ENCODE assay signal across 8 cellular contexts in genomic region chr12:21656931-21657335, GRCh38. TPM values are rescaled to one million over a fixed set of nuclear protein-coding genes. Genes with fewer than 3 reads are reported as not detected.
DNase-seq lines count a peak whose midpoint lies in the region; ATAC-seq, FAIRE-seq and TF ChIP-seq lines count a peak whose summit lies in the region.

No MANE protein-coding gene starts in this region.

- peak overlapping the region; percentile 83 to 89 (median 85) for H3K4me3 ChIP-seq in endothelial cell of umbilical vein (replicated peaks in 1 of 3; ENCODE audit: insufficient read depth in 1 of 3, low read depth in 1 of 3, low read length in 3 of 3)

- H3K4me1 ChIP-seq in endothelial cell of umbilical vein (ENCODE audit: control insufficient read depth, extremely low read depth, insufficient read depth, low read length) = peaks cover 14% of the 10 kb centered on the region

- no TSS peak for BruUV-seq in endothelial cell of umbilical vein (replicated peaks; lab: Mats Ljungman, UMichigan)

- peak; percentile 55 for FAIRE-seq in endothelial cell of umbilical vein (lab: Jason Lieb, UNC)

- H3K4me3 Mint-ChIP-seq in activated CD8-positive, alpha-beta memory T cell treated with anti-CD3 and anti-CD28 coated beads, Interleukin-2, amount 10 ng/mL, durations not matched to agents 7 days and 5 days = peak overlapping the region; percentile 89

- H2AFZ ChIP-seq in endothelial cell of umbilical vein (ENCODE audit: low read depth, low read length) = peak overlapping the region; percentile 77

- peaks cover 0 to 16% of the 10 kb centered on the region in 2 experiments for H3K36me3 ChIP-seq in endothelial cell of umbilical vein (ENCODE audit: control insufficient read depth in 2 of 2, extremely low read depth in 1 of 2, insufficient read depth in 2 of 2, low read length in 2 of 2)

- intact Hi-C loops in endothelial cell of umbilical vein (cut with micrococcal nuclease) = loop anchor here (1.0 to 10.0 kb wide), 4 partner anchors 24 to 868 kb away; partner anchors contain the start of genes GOLT1B and RECQL

- H3K4me2 ChIP-seq in endothelial cell of umbilical vein (ENCODE audit: insufficient read depth, low read length) = peak overlapping the region; percentile 96

- CTCF ChIA-PET in activated CD8-positive, alpha-beta memory T cell treated with anti-CD3 and anti-CD28 coated beads, Interleukin-2, amount 10 ng/mL, durations not matched to agents 7 days and 5 days (lab: Charles Lee) = interaction anchor here (1.0 to 1.9 kb wide), 3 partner anchors 23 to 155 kb away, joined by 3 to 10 read pairs (median 8); partner anchors contain the start of genes GOLT1B and RECQL
- CTCF ChIA-PET in endothelial cell of umbilical vein (lab: Charles Lee) = interaction anchor here (0.9 to 2.7 kb wide), 3 partner anchors 24 to 333 kb away, joined by 3 to 21 read pairs (median 4); no protein-coding TSS in a partner anchor

- peak overlapping the region; percentile 83 for H3K27ac ChIP-seq in endothelial cell of umbilical vein (ENCODE audit: insufficient read depth, low read depth, low read length)

- H3K4me1 Mint-ChIP-seq in activated CD8-positive, alpha-beta memory T cell treated with anti-CD3 and anti-CD28 coated beads, Interleukin-2, amount 10 ng/mL, durations not matched to agents 7 days and 5 days = peaks cover 40% of the 10 kb centered on the region

- H3K9me3 ChIP-seq in endothelial cell of umbilical vein (replicated peaks; ENCODE audit: control insufficient read depth, insufficient read depth, low read length) = no peaks in the 10 kb centered on the region

- no peaks in the 10 kb centered on the region for H3K27me3 Mint-ChIP-seq in activated CD8-positive, alpha-beta memory T cell treated with anti-CD3 and anti-CD28 coated beads, Interleukin-2, amount 10 ng/mL, durations not matched to agents 7 days and 5 days

- H3K27ac Mint-ChIP-seq in activated CD8-positive, alpha-beta memory T cell treated with anti-CD3 and anti-CD28 coated beads, Interleukin-2, amount 10 ng/mL, durations not matched to agents 7 days and 5 days = peak overlapping the region; percentile 100

- no peaks in the 10 kb centered on the region for H3K9me1 ChIP-seq in endothelial cell of umbilical vein (replicated peaks; ENCODE audit: control insufficient read depth, extremely low read depth, insufficient read depth, low read length)

- peaks cover 31% of the 10 kb centered on the region for H3K36me3 Mint-ChIP-seq in activated CD8-positive, alpha-beta memory T cell treated with anti-CD3 and anti-CD28 coated beads, Interleukin-2, amount 10 ng/mL, durations not matched to agents 7 days and 5 days

- dilution Hi-C loops in endothelial cell of umbilical vein (cut with MboI; ENCODE audit: extremely low pct_ligation_motif_present, low sequenced_read_pairs) = no loop called here

- H3K9me3 Mint-ChIP-seq in activated CD8-positive, alpha-beta memory T cell treated with anti-CD3 and anti-CD28 coated beads, Interleukin-2, amount 10 ng/mL, durations not matched to agents 7 days and 5 days (ENCODE audit: low read depth) = no peaks in the 10 kb centered on the region

- POLR2A ChIA-PET in endothelial cell of umbilical vein (lab: Charles Lee) = interaction anchor here (0.6 to 1.4 kb wide), 3 partner anchors 27 to 216 kb away, joined by 3 to 4 read pairs (median 3); partner anchors contain the start of genes GOLT1B and RECQL

- ATAC-seq in HG02571 (IDR thresholded peaks at IDR 0.05; ENCODE audit: unreplicated experiment) = peak; percentile 30
- peak; percentile 25 for ATAC-seq in activated CD8-positive, alpha-beta memory T cell treated with anti-CD3 and anti-CD28 coated beads, Interleukin-2, amount 10 ng/mL, durations not matched to agents 7 days and 5 days

- H4K20me1 ChIP-seq in endothelial cell of umbilical vein (replicated peaks; ENCODE audit: control insufficient read depth, extremely low read depth, insufficient read depth, low read length) = no peaks in the 10 kb centered on the region

- TF ChIP-seq POLR2A in endothelial cell of umbilical vein (IDR thresholded peaks at IDR 0.05; ENCODE audit: low read depth, low read length) = no peak

- peaks cover 2 to 9% of the 10 kb centered on the region in 2 experiments for H3K27me3 ChIP-seq in endothelial cell of umbilical vein (ENCODE audit: control insufficient read depth in 2 of 2, insufficient read depth in 2 of 2, low read length in 2 of 2)

- H3K9ac ChIP-seq in endothelial cell of umbilical vein (replicated peaks; ENCODE audit: extremely low read depth, insufficient read depth, low read length) = peak overlapping the region; percentile 92

- peak; percentile 21 for DNase-seq in NCI-H1436 (lab: John Stamatoyannopoulos, UW)
- no peak for DNase-seq in NCI-H1436 treated with DMSO at 0.1 percent for 48 hours (lab: John Stamatoyannopoulos, UW)
- peak; percentile 35 for DNase-seq in NCI-H1417 treated with DMSO at 0.1 percent for 48 hours (lab: John Stamatoyannopoulos, UW)
- peak; percentile 70 for DNase-seq in activated CD8-positive, alpha-beta memory T cell treated with anti-CD3 and anti-CD28 coated beads, Interleukin-2, amount 10 ng/mL, durations not matched to agents 7 days and 5 days
- DNase-seq in endothelial cell of umbilical vein (ENCODE audit: low read depth, low spot score) = peak; percentile 69
- DNase-seq in middle frontal gyrus (ENCODE audit: extremely low spot score, low spot score) = peak; percentile 25
- DNase-seq in stimulated activated naive CD4-positive, alpha-beta T cell (lab: John Stamatoyannopoulos, UW) = peak; percentile 15 to 56 (median 32)

- H3K79me2 ChIP-seq in endothelial cell of umbilical vein (ENCODE audit: control insufficient read depth, insufficient read depth, low read length) = peaks cover 54% of the 10 kb centered on the region

- no peak for TF ChIP-seq CTCF in endothelial cell of umbilical vein (IDR thresholded peaks at IDR 0.05; ENCODE audit: extremely low read depth in 1 of 2, insufficient read depth in 1 of 2, low read depth in 1 of 2, low read length in 2 of 2)

TF ChIP-seq in endothelial cell of umbilical vein, 7 proteins besides CTCF, POLR2A, EP300 and RAD21:
- TF ChIP-seq MYC (IDR thresholded peaks at IDR 0.05; ENCODE audit: low read depth, low read length) (no peak), MAX (IDR thresholded peaks at IDR 0.05; ENCODE audit: insufficient read depth, insufficient read length) (no peak), JUN (IDR thresholded peaks at IDR 0.05; ENCODE audit: borderline replicate concordance, insufficient read depth, insufficient read length, low read depth) (no peak), POLR2AphosphoS5 (IDR thresholded peaks at IDR 0.05; ENCODE audit: insufficient read depth, low read depth, low read length) (no peak), EZH2 (IDR thresholded peaks at IDR 0.05; ENCODE audit: borderline replicate concordance, low read depth, low read length, severe bottlenecking) (no peak), FOS (IDR thresholded peaks at IDR 0.05; ENCODE audit: borderline replicate concordance, insufficient read depth, low read length) (no peak), GATA2 (IDR thresholded peaks at IDR 0.05; ENCODE audit: insufficient read depth, insufficient read length, low read depth, low read length) (no peak)

RNA-seq across cellular contexts. Expression of gene LDHB, which starts 0.7 kb away (rescaled TPM):
- total RNA-seq in activated CD8-positive, alpha-beta memory T cell treated with anti-CD3 and anti-CD28 coated beads, Interleukin-2, amount 10 ng/mL, durations not matched to agents 7 days and 5 days = 1,000 to 10,000 TPM in 1 of 2 experiments, 100 to 1,000 TPM in 1; 907 to 1,215 TPM
- 670 and 703 TPM in 2 replicates for total RNA-seq in endothelial cell of umbilical vein
- polyA plus RNA-seq in endothelial cell of umbilical vein = 287 and 437 TPM in 2 replicates
- polyA plus RNA-seq in endothelial cell of umbilical vein (2011; cell fraction: cytosol; rRNA removed) = 590 and 669 TPM in 2 replicates
- 232 and 360 TPM in 2 replicates for polyA plus RNA-seq in endothelial cell of umbilical vein (2011; cell fraction: nucleus; rRNA removed)
- 902 and 1,182 TPM in 2 replicates for polyA plus RNA-seq in endothelial cell of umbilical vein (2012)
- 400 and 448 TPM in 2 replicates for polyA minus RNA-seq in endothelial cell of umbilical vein
- polyA minus RNA-seq in endothelial cell of umbilical vein (2011; cell fraction: cytosol; rRNA and poly(A)+ RNA removed) = 336 TPM
- polyA minus RNA-seq in endothelial cell of umbilical vein (2011; cell fraction: nucleus; rRNA and poly(A)+ RNA removed) = 77.2 and 101 TPM in 2 replicates

RNA-seq across cellular contexts. Expression of gene GYS2, which starts 52.3 kb away (rescaled TPM):
- not detected for total RNA-seq in activated CD8-positive, alpha-beta memory T cell treated with anti-CD3 and anti-CD28 coated beads, Interleukin-2, amount 10 ng/mL, durations not matched to agents 7 days and 5 days
- total RNA-seq in endothelial cell of umbilical vein = not detected in 2 replicates
- 0.03 and 0.04 TPM in 2 replicates for polyA plus RNA-seq in endothelial cell of umbilical vein
- 0.03 TPM in 1 of 2 replicates, not detected in the other for polyA plus RNA-seq in endothelial cell of umbilical vein (2011; cell fraction: cytosol; rRNA removed)
- polyA plus RNA-seq in endothelial cell of umbilical vein (2011; cell fraction: nucleus; rRNA removed) = not detected in 2 replicates
- polyA plus RNA-seq in endothelial cell of umbilical vein (2012) = not detected in 2 replicates
- polyA minus RNA-seq in endothelial cell of umbilical vein = not detected in 2 replicates
- polyA minus RNA-seq in endothelial cell of umbilical vein (2011; cell fraction: cytosol; rRNA and poly(A)+ RNA removed) = not detected
- not detected in 2 replicates for polyA minus RNA-seq in endothelial cell of umbilical vein (2011; cell fraction: nucleus; rRNA and poly(A)+ RNA removed)
